1 cellular context compared by ENCODE assay signal in genomic region chr11:44065851-44066731, GRCh38.
TF ChIP-seq lines count a peak whose summit lies in the region.

Gene ACCS (plus strand): TSS chr11:44066270. CDS start chr11:44067628, 1,358 bp downstream.

TF ChIP-seq in GM12878, 131 proteins besides CTCF, POLR2A, EP300 and RAD21 (continued from another document and continues in another):
- TF ChIP-seq ETV6 (conservative IDR thresholded peaks at IDR 0.05 in 1 of 2, IDR thresholded peaks at IDR 0.05 in 1 of 2; ENCODE audit: borderline replicate concordance in 1 of 2, low read depth in 1 of 2) (0 out of 4 replicates have a peak, but pooled peaks of 1 of the 2 experiments have one; percentile 20), PKNOX1 (IDR thresholded peaks at IDR 0.05) (peak; percentile 87), CBFB (IDR thresholded peaks at IDR 0.05; ENCODE audit: low read depth) (peak; percentile 78), FOXM1 (IDR thresholded peaks at IDR 0.05; ENCODE audit: low read depth, low read length) (no peak), TCF3 (IDR thresholded peaks at IDR 0.05; ENCODE audit: borderline replicate concordance, insufficient read depth, low read depth, low read length) (no peak), POLR2AphosphoS2 (IDR thresholded peaks at IDR 0.05; ENCODE audit: low read depth, low read length) (no peak), BMI1 (IDR thresholded peaks at IDR 0.05; ENCODE audit: borderline replicate concordance) (no peak), CREM (IDR thresholded peaks at IDR 0.05; ENCODE audit: low read depth) (peak; percentile 53; the same call in 1 of the 2 replicates), IKZF1 (conservative IDR thresholded peaks at IDR 0.05) (peak; percentile 90), RCOR1 (conservative IDR thresholded peaks at IDR 0.05; ENCODE audit: low read depth, low read length) (no peak), MLLT1 (IDR thresholded peaks at IDR 0.05) (peak; percentile 76; the same call in 1 of the 2 replicates), MXI1 (IDR thresholded peaks at IDR 0.05; ENCODE audit: low read depth, low read length) (no peak; the same call in 1 of the 2 replicates), RFX5 (IDR thresholded peaks at IDR 0.05; ENCODE audit: low read depth, low read length) (peak; percentile 63; the same call in 1 of the 2 replicates), ASH2L (IDR thresholded peaks at IDR 0.05; ENCODE audit: borderline replicate concordance, low read depth) (peak; percentile 57; the same call in 1 of the 2 replicates), ZSCAN29 (IDR thresholded peaks at IDR 0.05) (0 out of 2 replicates have a peak, but pooled peaks have one; percentile 35), SP1 (IDR thresholded peaks at IDR 0.05; ENCODE audit: low read depth, low read length) (no peak), HSF1 (IDR thresholded peaks at IDR 0.05; ENCODE audit: low read depth, low read length) (no peak), RELB (IDR thresholded peaks at IDR 0.05; ENCODE audit: low read depth) (peak; percentile 59), CHD2 (IDR thresholded peaks at IDR 0.05; ENCODE audit: borderline replicate concordance, low read depth, low read length) (peak; percentile 98), YBX1 (IDR thresholded peaks at IDR 0.05) (no peak), BRCA1 (IDR thresholded peaks at IDR 0.05; ENCODE audit: low read depth, low read length) (peak; percentile 80), POU2F2 (IDR thresholded peaks at IDR 0.05; ENCODE audit: borderline replicate concordance, low read depth, low read length) (peak; percentile 13; the same call in 1 of the 3 replicates), ZNF622 (IDR thresholded peaks at IDR 0.05) (no peak), SRF (IDR thresholded peaks at IDR 0.05; ENCODE audit: low read depth in 2 of 2, low read length in 2 of 2) (no peak), BCL11A (IDR thresholded peaks at IDR 0.05; ENCODE audit: low read depth, low read length) (no peak), SIX5 (IDR thresholded peaks at IDR 0.05; ENCODE audit: low read depth, low read length, severe bottlenecking) (no peak), BHLHE40 (IDR thresholded peaks at IDR 0.05; ENCODE audit: borderline replicate concordance in 1 of 2, low read depth in 2 of 2, low read length in 1 of 2) (peak; percentile 93 to 97), MEF2B (IDR thresholded peaks at IDR 0.05; ENCODE audit: partially characterized antibody, poor library complexity, severe bottlenecking) (peak; percentile 50), YY1 (IDR thresholded peaks at IDR 0.05; ENCODE audit: low read depth, low read length) (peak; percentile 58), ZZZ3 (IDR thresholded peaks at IDR 0.05; ENCODE audit: control insufficient read depth, insufficient read length, low read depth) (no peak), ATF2 (IDR thresholded peaks at IDR 0.05; ENCODE audit: low read length) (no peak), NFYA (IDR thresholded peaks at IDR 0.05; ENCODE audit: borderline replicate concordance, low read depth, low read length) (no peak), RAD51 (IDR thresholded peaks at IDR 0.05) (peak; percentile 87), RBBP5 (conservative IDR thresholded peaks at IDR 0.05) (no peak), CEBPZ (IDR thresholded peaks at IDR 0.05; ENCODE audit: low read depth, low read length) (no peak), POLR2AphosphoS5 (IDR thresholded peaks at IDR 0.05; ENCODE audit: low read length) (peak; percentile 90), CHD1 (IDR thresholded peaks at IDR 0.05; ENCODE audit: low read depth, low read length) (no peak), TAF1 (IDR thresholded peaks at IDR 0.05; ENCODE audit: borderline replicate concordance, low read depth, low read length) (peak; percentile 53), NR2F1 (conservative IDR thresholded peaks at IDR 0.05) (peak; percentile 31; the same call in 1 of the 2 replicates), RUNX3 (IDR thresholded peaks at IDR 0.05; ENCODE audit: low read length) (peak; percentile 73), ZNF687 (IDR thresholded peaks at IDR 0.05) (peak; percentile 72; the same call in 1 of the 2 replicates), PAX5 (IDR thresholded peaks at IDR 0.05; ENCODE audit: borderline replicate concordance, low read depth, low read length) (no peak), ESRRA (IDR thresholded peaks at IDR 0.05; ENCODE audit: low read length) (no peak), SPI1 (IDR thresholded peaks at IDR 0.05; ENCODE audit: borderline replicate concordance, insufficient read depth, low read depth, low read length) (peak; percentile 84), ATF3 (IDR thresholded peaks at IDR 0.05; ENCODE audit: borderline replicate concordance, extremely low read depth, low read depth, low read length) (peak; percentile 33; the same call in 1 of the 2 replicates), E2F4 (IDR thresholded peaks at IDR 0.05; ENCODE audit: low read depth, low read length) (no peak)
